Comparison of ENCODE assay signal across 9 cellular contexts in genomic region chr19:38210458-38210987, GRCh38. TPM values are rescaled to one million over a fixed set of nuclear protein-coding genes. Genes with fewer than 3 reads are reported as not detected.
DNase-seq lines count a peak whose midpoint lies in the region; ATAC-seq and TF ChIP-seq lines count a peak whose summit lies in the region.
"Had no signal": no experiment of that assay in that cellular context is flagged by ENCODE, and none has a peak within 500 bp of the region (broad histone marks: within the 10 kb centered on the region; RNA-seq: fewer than 3 reads in every experiment).

No MANE protein-coding gene starts in this region.

- TF ChIP-seq EP300 in gastroesophageal sphincter (IDR thresholded peaks at IDR 0.05) = no peak

- no peak overlapping the region for H3K23ac ChIP-seq in neuronal stem cell (ENCODE audit: low read depth, low read length, poor library complexity)

- H3K4me2 ChIP-seq in BLaER1 treated with 17β-estradiol and CSF1 and Interleukin-3, amounts not matched to agents 10 nM and 100 nM = peak overlapping the region; percentile 40 to 75 (median 68); a peak in 21 of 22 replicates
- peak overlapping the region; percentile 86 for H3K4me2 ChIP-seq in neuronal stem cell (ENCODE audit: insufficient read depth, low read length, poor library complexity, severe bottlenecking)

- 3 to 6% methylated on average over 7 to 10 of the region's 24 CpGs for WGBS in gastroesophageal sphincter (ENCODE audit: low coverage in 1 of 2), 2 donors
- WGBS in neuronal stem cell (ENCODE audit: extremely low coverage in 2 of 2, insufficient read length in 2 of 2, insufficient replicate concordance in 1 of 2), 2 donors = no CpG with 5 or more reads among the region's 24 CpGs

- H2BK5ac ChIP-seq in neuronal stem cell (ENCODE audit: low read length) = peak overlapping the region; percentile 98

- peaks cover 29 to 47% (median 40%) of the 10 kb centered on the region in 10 experiments for H3K4me1 ChIP-seq in BLaER1 treated with 17β-estradiol and CSF1 and Interleukin-3, amounts not matched to agents 10 nM and 100 nM
- H3K4me1 ChIP-seq in gastroesophageal sphincter = peaks cover 0 to 37% (median 24%) of the 10 kb centered on the region in 3 donors
- peaks cover 31 to 43% of the 10 kb centered on the region in 2 donors for H3K4me1 ChIP-seq in neuronal stem cell (ENCODE audit: control insufficient read depth in 2 of 2, insufficient read depth in 1 of 2, low read depth in 1 of 2, low read length in 2 of 2)

- H3K79me1 ChIP-seq in neuronal stem cell (ENCODE audit: low read depth, low read length) = peaks cover 6% of the 10 kb centered on the region

- no peak overlapping the region for H3K27ac ChIP-seq in BLaER1 treated with 17β-estradiol and CSF1 and Interleukin-3, amounts not matched to agents 10 nM and 100 nM
- H3K27ac ChIP-seq in gastroesophageal sphincter (peak overlapping the region in 3 of 4 donors; percentile 56 to 81 (median 76)), neuronal stem cell (replicated peaks; ENCODE audit: low read length) (peak overlapping the region; percentile 96)

- peak overlapping the region; percentile 100 for H3K18ac ChIP-seq in neuronal stem cell (ENCODE audit: low read length)

- no peak overlapping the region for H2BK12ac ChIP-seq in neuronal stem cell (ENCODE audit: low read length)

- H2BK120ac ChIP-seq in neuronal stem cell (ENCODE audit: low read depth, low read length) = peak overlapping the region; percentile 98

- no peak overlapping the region for H3K14ac ChIP-seq in neuronal stem cell (ENCODE audit: low read length)

- H2BK15ac ChIP-seq in neuronal stem cell (ENCODE audit: low read length) = peak overlapping the region; percentile 99

- no peaks in the 10 kb centered on the region for H3K9me3 ChIP-seq in BLaER1 treated with 17β-estradiol and CSF1 and Interleukin-3, amounts not matched to agents 10 nM and 100 nM (replicated peaks in 1 of 11)
- H3K9me3 ChIP-seq in gastroesophageal sphincter (no peaks in the 10 kb centered on the region), neuronal stem cell (replicated peaks in 1 of 2; ENCODE audit: control insufficient read depth in 2 of 2, insufficient read depth in 1 of 2, low read depth in 1 of 2, low read length in 2 of 2) (no peaks in the 10 kb centered on the region)

- no peak for TF ChIP-seq POLR2A in gastroesophageal sphincter (IDR thresholded peaks at IDR 0.05)

- H2AK5ac ChIP-seq in neuronal stem cell (ENCODE audit: low read depth, low read length) = peak overlapping the region; percentile 97

- DNase-seq in NCI-H510A treated with DMSO at 0.1 percent for 48 hours (lab: John Stamatoyannopoulos, UW) = peak; percentile 51
- DNase-seq in neuronal stem cell (ENCODE audit: low spot score) = peak; percentile 87
- DNase-seq in HPDE6-E6E7 (ENCODE audit: extremely low spot score) = no peak
- DNase-seq in GOT3 (lab: John Stamatoyannopoulos, UW) = no peak

- peak overlapping the region; percentile 93 for H4K91ac ChIP-seq in neuronal stem cell (ENCODE audit: low read depth, low read length, poor library complexity)

- no peak overlapping the region for H4K8ac ChIP-seq in neuronal stem cell (ENCODE audit: low read depth, low read length)

- H3K27me3 ChIP-seq in BLaER1 treated with 17β-estradiol and CSF1 and Interleukin-3, amounts not matched to agents 10 nM and 100 nM = peaks cover 39 to 55% (median 45%) of the 10 kb centered on the region in 11 experiments
- peaks cover 93% of the 10 kb centered on the region for H3K27me3 ChIP-seq in gastroesophageal sphincter
- no peaks in the 10 kb centered on the region for H3K27me3 ChIP-seq in neuronal stem cell (ENCODE audit: control insufficient read depth in 3 of 3, insufficient read depth in 3 of 3, low read depth in 1 of 3, low read length in 3 of 3)

- peak overlapping the region; percentile 84 for H2AFZ ChIP-seq in neuronal stem cell (ENCODE audit: low read length)

- H4K20me1 ChIP-seq in BLaER1 treated with 17β-estradiol and CSF1 and Interleukin-3, amounts not matched to agents 10 nM and 100 nM = peaks cover 0 to 57% (median 38%) of the 10 kb centered on the region in 11 experiments; a peak in 18 of 22 replicates

- H3K4ac ChIP-seq in neuronal stem cell (ENCODE audit: low read length) = peak overlapping the region; percentile 76

- peaks cover 0 to 18% (median 7%) of the 10 kb centered on the region in 11 experiments; a peak in 9 of 22 replicates for H3K36me3 ChIP-seq in BLaER1 treated with 17β-estradiol and CSF1 and Interleukin-3, amounts not matched to agents 10 nM and 100 nM
- H3K36me3 ChIP-seq in gastroesophageal sphincter (peaks cover 0 to 16% of the 10 kb centered on the region in 2 donors), neuronal stem cell (replicated peaks in 1 of 2; ENCODE audit: control insufficient read depth in 2 of 2, insufficient read depth in 2 of 2, low read length in 2 of 2) (peaks cover 4 to 21% of the 10 kb centered on the region in 2 donors)

- H3K4me3 ChIP-seq in BLaER1 treated with 17β-estradiol and CSF1 and Interleukin-3, amounts not matched to agents 10 nM and 100 nM = peak overlapping the region in 4 of 10 experiments; percentile 8 to 52 (median 18); a peak in 6 of 20 replicates
- H3K4me3 ChIP-seq in gastroesophageal sphincter = peak overlapping the region in 1 of 2 donors; percentile 38
- H3K4me3 ChIP-seq in neuronal stem cell (ENCODE audit: low read length in 2 of 2) = peak overlapping the region; percentile 45 to 68

- peak overlapping the region in 4 of 11 experiments; percentile 6 to 19 (median 16); a peak in 1 of 22 replicates for H3K9ac ChIP-seq in BLaER1 treated with 17β-estradiol and CSF1 and Interleukin-3, amounts not matched to agents 10 nM and 100 nM
- peak overlapping the region; percentile 96 for H3K9ac ChIP-seq in neuronal stem cell (ENCODE audit: low read depth, low read length, poor library complexity)

- TF ChIP-seq CTCF in gastroesophageal sphincter (IDR thresholded peaks at IDR 0.05) = no peak

- ATAC-seq in gastroesophageal sphincter (no peak), GM19023 (IDR thresholded peaks at IDR 0.05; ENCODE audit: unreplicated experiment) (no peak), HG03469 (IDR thresholded peaks at IDR 0.05; ENCODE audit: unreplicated experiment) (no peak)

RNA-seq across cellular contexts. Expression of gene DPF1, which starts 13.5 kb away (rescaled TPM):
- not detected for total RNA-seq in gastroesophageal sphincter
- 8.0 TPM for polyA plus RNA-seq in neuronal stem cell (2013, experiment 1 of 2)
- polyA plus RNA-seq in neuronal stem cell (2013, experiment 2 of 2) = 7.2 TPM
- total RNA-seq: liver had no signal
- polyA plus RNA-seq: liver had no signal

RNA-seq across cellular contexts. Expression of gene PPP1R14A, which starts 45.7 kb away (rescaled TPM):
- 100 to 1,000 TPM; 226 to 468 (median 332) TPM for total RNA-seq in gastroesophageal sphincter
- 8.9 TPM for polyA plus RNA-seq in neuronal stem cell (2013, experiment 1 of 2)
- 8.3 TPM for polyA plus RNA-seq in neuronal stem cell (2013, experiment 2 of 2)

RNA-seq across cellular contexts. Expression of gene SPINT2, which starts 53.9 kb away (rescaled TPM):
- 10 to 100 TPM in 2 of 4 donors, 1 to 10 TPM in 2; 2.1 to 51.7 (median 10.9) TPM for total RNA-seq in gastroesophageal sphincter
- polyA plus RNA-seq in neuronal stem cell (2013, experiment 1 of 2) = 42.1 TPM
- 42.3 TPM for polyA plus RNA-seq in neuronal stem cell (2013, experiment 2 of 2)

Comparison
In these comparisons a context has a peak if more than half of its experiments do, and no peak if none do; other contexts are left out.
1. H3K27ac ChIP-seq: peak in gastroesophageal sphincter (3 of 4) and neuronal stem cell (single experiment); none in BLaER1 treated with 17β-estradiol and CSF1 and Interleukin-3, amounts not matched to agents 10 nM and 100 nM (0 of 11).
2. DNase-seq: peak in NCI-H510A treated with DMSO at 0.1 percent for 48 hours (single experiment) and neuronal stem cell (single experiment); none in HPDE6-E6E7 (single experiment) and GOT3 (single experiment).